ENCODE assay signal across 15 cellular contexts in the genomic region with DNA sequence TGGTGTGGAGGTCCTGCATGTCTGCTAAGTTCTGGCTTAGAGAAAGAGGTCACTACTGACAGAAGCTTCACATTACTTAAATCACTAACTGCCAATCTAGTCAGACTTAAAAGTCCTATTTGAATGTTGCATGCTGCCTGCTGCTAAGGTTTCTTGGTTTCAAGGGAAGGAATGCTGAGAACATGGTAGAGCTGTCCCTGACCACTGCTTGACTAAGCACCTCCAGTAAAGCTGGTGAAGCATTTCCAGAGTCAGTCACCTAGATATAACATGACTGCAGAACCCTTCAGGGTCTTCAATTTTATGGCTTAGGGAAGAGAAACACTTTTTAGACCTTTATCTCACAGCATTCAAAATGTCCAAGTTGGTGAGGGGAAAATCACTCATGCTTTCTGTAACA.
DNase-seq lines count a peak whose midpoint lies in the region; ATAC-seq and TF ChIP-seq lines count a peak whose summit lies in the region.
"Had no signal": no experiment of that assay in that cellular context is flagged by ENCODE, and none has a peak within 500 bp of the region (broad histone marks: within the 10 kb centered on the region; RNA-seq: fewer than 3 reads in every experiment).

No MANE protein-coding gene starts in this region.

- H3K36me3 ChIP-seq in right lobe of liver (no peaks in the 10 kb centered on the region), lower lobe of right lung (no peaks in the 10 kb centered on the region)
- H3K36me3 ChIP-seq: BE2C had no signal

- no peaks in the 10 kb centered on the region for H3K27me3 ChIP-seq in right lobe of liver
- H3K27me3 ChIP-seq in lower lobe of right lung (ENCODE audit: low read depth) = no peaks in the 10 kb centered on the region
- H3K27me3 ChIP-seq: BE2C had no signal

- TF ChIP-seq CTCF in right lobe of liver (IDR thresholded peaks at IDR 0.05) = no peak
- no peak for TF ChIP-seq CTCF in lower lobe of right lung (IDR thresholded peaks at IDR 0.05)

- H3K4me3 ChIP-seq in right lobe of liver (no peak overlapping the region), lower lobe of right lung (no peak overlapping the region)
- H3K4me3 ChIP-seq: GM23338 had no signal

- H3K4me1 ChIP-seq in right lobe of liver = no peaks in the 10 kb centered on the region
- no peaks in the 10 kb centered on the region for H3K4me1 ChIP-seq in lower lobe of right lung
- H3K4me1 ChIP-seq: BE2C had no signal

- no peak for TF ChIP-seq POLR2A in right lobe of liver (IDR thresholded peaks at IDR 0.05)

- peak; percentile 33 for DNase-seq in M059J (ENCODE audit: low read depth)
- DNase-seq in iris pigment epithelial cell (ENCODE audit: low read depth) = peak; percentile 39
- peak; percentile 16 for DNase-seq in myocyte (ENCODE audit: low read depth)
- no peak for DNase-seq in right lobe of liver
- DNase-seq in lower lobe of right lung = no peak
- DNase-seq: BE2C; CD4-positive, alpha-beta memory T cell; DND-41; GF-D8; H9 had no signal

- ATAC-seq in GM18861 (IDR thresholded peaks at IDR 0.05; ENCODE audit: unreplicated experiment) = no peak
- no peak for ATAC-seq in HG02852 (IDR thresholded peaks at IDR 0.05; ENCODE audit: unreplicated experiment)
- no peak for ATAC-seq in right lobe of liver
- ATAC-seq in lower lobe of right lung = no peak
- ATAC-seq: GM23338 had no signal

- H3K9me3 ChIP-seq in right lobe of liver = no peaks in the 10 kb centered on the region
- H3K9me3 ChIP-seq in lower lobe of right lung = no peaks in the 10 kb centered on the region
- H3K9me3 ChIP-seq: BE2C had no signal

- intact Hi-C loops in right lobe of liver (cut with DNase I) (no loop called here), lower lobe of right lung (cut with DNase I) (no loop called here)

- H3K27ac ChIP-seq in right lobe of liver (no peak overlapping the region), lower lobe of right lung (no peak overlapping the region)
- H3K27ac ChIP-seq: C4-2B, HL-60 had no signal

Comparison
In these comparisons a context has a peak if more than half of its experiments do, and no peak if none do; other contexts are left out.
1. DNase-seq: peak in M059J (single experiment), iris pigment epithelial cell (single experiment) and myocyte (single experiment); none in right lobe of liver (0 of 3) and lower lobe of right lung (single experiment).